ENCODE assay signal across 11 cellular contexts in genomic region chr10:4704034-4704545, GRCh38.
DNase-seq lines count a peak whose midpoint lies in the region; ATAC-seq and TF ChIP-seq lines count a peak whose summit lies in the region.
"Had no signal": no experiment of that assay in that cellular context is flagged by ENCODE, and none has a peak within 500 bp of the region (broad histone marks: within the 10 kb centered on the region; RNA-seq: fewer than 3 reads in every experiment).

No MANE protein-coding gene starts in this region.

- no peaks in the 10 kb centered on the region for H3K27me3 ChIP-seq in BJ (ENCODE audit: control insufficient read depth, insufficient read depth, low read length)
- H3K27me3 ChIP-seq in MG63, result no peaks in the 10 kb centered on the region
- H3K27me3 ChIP-seq in CD4-positive, alpha-beta T cell (ENCODE audit: control insufficient read depth, insufficient read depth, low read length), result no peaks in the 10 kb centered on the region
- H3K27me3 ChIP-seq: upper lobe of left lung had no signal

- H3K36me3 ChIP-seq in BJ (ENCODE audit: control insufficient read depth, insufficient read depth, low read length), result no peaks in the 10 kb centered on the region
- H3K36me3 ChIP-seq in MG63, result no peaks in the 10 kb centered on the region
- H3K36me3 ChIP-seq: upper lobe of left lung had no signal

- H3K36me3 Mint-ChIP-seq in CD4-positive, alpha-beta T cell (ENCODE audit: low read depth), result no peaks in the 10 kb centered on the region

- H3K4me3 ChIP-seq in BJ (ENCODE audit: low read depth, low read length) (no peak overlapping the region), MG63 (no peak overlapping the region), choroid plexus epithelial cell (ENCODE audit: low read depth, low read length) (no peak overlapping the region)
- H3K4me3 ChIP-seq: upper lobe of left lung had no signal

- no peaks in the 10 kb centered on the region for H3K9me3 ChIP-seq in MG63
- H3K9me3 ChIP-seq in CD4-positive, alpha-beta T cell (ENCODE audit: control insufficient read depth, low read length), result no peaks in the 10 kb centered on the region
- H3K9me3 ChIP-seq: upper lobe of left lung had no signal

- H3K27ac ChIP-seq in CD4-positive, alpha-beta T cell (ENCODE audit: low read depth, low read length), result no peak overlapping the region

- ATAC-seq in GM18519 (IDR thresholded peaks at IDR 0.05; ENCODE audit: low FRiP score, unreplicated experiment), result no peak
- ATAC-seq in CD4-positive, alpha-beta T cell (ENCODE audit: poor library complexity), result no peak
- no peak for ATAC-seq in GM18909 (IDR thresholded peaks at IDR 0.05; ENCODE audit: poor library complexity, unreplicated experiment)

- DNase-seq in BJ (ENCODE audit: low read depth), result peak; percentile 60
- DNase-seq in MG63, result peak; percentile 83
- DNase-seq in choroid plexus epithelial cell (ENCODE audit: low read depth), result peak; percentile 93
- DNase-seq in lung microvascular endothelial cell (ENCODE audit: low read depth in 2 of 2), result peak; percentile 92 to 98
- no peak for DNase-seq in NCI-H524 treated with DMSO at 0.1 percent for 48 hours (lab: John Stamatoyannopoulos, UW)
- no peak for DNase-seq in CD4-positive, alpha-beta T cell
- DNase-seq: effector CD4-positive, alpha-beta T cell; NCI-H1048; upper lobe of left lung had no signal

- TF ChIP-seq CTCF in BJ (IDR thresholded peaks at IDR 0.05; ENCODE audit: insufficient read depth, low read depth, low read length), result no peak
- TF ChIP-seq CTCF in choroid plexus epithelial cell (conservative IDR thresholded peaks at IDR 0.05; ENCODE audit: low read depth, low read length), result no peak
- TF ChIP-seq CTCF in CD4-positive, alpha-beta T cell (IDR thresholded peaks at IDR 0.05), result no peak

- intact Hi-C loops in CD4-positive, alpha-beta T cell (cut with DNase I, micrococcal nuclease), result no loop called here

- no peak overlapping the region for H3K4me3 Mint-ChIP-seq in CD4-positive, alpha-beta T cell

- H3K27ac Mint-ChIP-seq in CD4-positive, alpha-beta T cell, result no peak overlapping the region

- POLR2A ChIA-PET in BJ (lab: Charles Lee), result interaction anchor here (0.9 kb wide), 1 partner anchor 1223 kb away, joined by 5 read pairs; no protein-coding TSS in a partner anchor
- POLR2A ChIA-PET in CD4-positive, alpha-beta T cell (lab: Charles Lee), result no interaction called here

- H3K27me3 Mint-ChIP-seq in CD4-positive, alpha-beta T cell, result peaks cover 28% of the 10 kb centered on the region

- CTCF ChIA-PET in BJ (lab: Yijun Ruan, JAX), result interaction anchor here (0.8 to 1.3 kb wide), 2 partner anchors 10 to 22 kb away, joined by 3 to 4 read pairs; no protein-coding TSS in a partner anchor
- CTCF ChIA-PET in CD4-positive, alpha-beta T cell (lab: Charles Lee), result no interaction called here

- no peaks in the 10 kb centered on the region for H3K4me1 Mint-ChIP-seq in CD4-positive, alpha-beta T cell (ENCODE audit: low read depth)

- no peaks in the 10 kb centered on the region for H3K9me3 Mint-ChIP-seq in CD4-positive, alpha-beta T cell

Comparison
In these comparisons a context has a peak if more than half of its experiments do, and no peak if none do; other contexts are left out.
1. DNase-seq: peak in BJ (single experiment), MG63 (single experiment), choroid plexus epithelial cell (single experiment) and lung microvascular endothelial cell (2 of 2); none in NCI-H524 treated with DMSO at 0.1 percent for 48 hours (single experiment) and CD4-positive, alpha-beta T cell (0 of 10).